Comparison of ENCODE assay signal across 1 cellular context in genomic region chr13:71797487-71797886, GRCh38.
A peak's percentile ranks its signal among the peaks of the same experiment; 100 is the strongest.
TF ChIP-seq lines count a peak whose summit lies in the region.

No MANE protein-coding gene starts in this region.

TF ChIP-seq in HEK293, 187 proteins besides CTCF, POLR2A, EP300 and RAD21 (continued from another document):
- no peak for TF ChIP-seq ZNF26 (tag by site-specific recombination; IDR thresholded peaks at IDR 0.05)
- 0 out of 2 replicates have a peak, but pooled peaks have one; percentile 41 for TF ChIP-seq TCF7L2 (IDR thresholded peaks at IDR 0.05; ENCODE audit: borderline replicate concordance, low read depth, low read length)
- no peak for TF ChIP-seq ZNF776 (tag by site-specific recombination; IDR thresholded peaks at IDR 0.05; ENCODE audit: borderline replicate concordance)
- 0 out of 2 replicates have a peak, but pooled peaks have one; percentile 19 for TF ChIP-seq ZXDB (tag by site-specific recombination; IDR thresholded peaks at IDR 0.05)
- TF ChIP-seq ZBTB44 (tag by site-specific recombination; IDR thresholded peaks at IDR 0.05), result 0 out of 2 replicates have a peak, but pooled peaks have one; percentile 21
- TF ChIP-seq OSR2 (tag by site-specific recombination; IDR thresholded peaks at IDR 0.05), result peak; percentile 80
- TF ChIP-seq ZNF843 (tag by site-specific recombination; IDR thresholded peaks at IDR 0.05), result peak; percentile 18; the same call in 1 of the 2 replicates
- TF ChIP-seq ZNF501 (tag by site-specific recombination; IDR thresholded peaks at IDR 0.05), result peak; percentile 57; the same call in 1 of the 2 replicates
- no peak for TF ChIP-seq ZNF266 (tag by site-specific recombination; IDR thresholded peaks at IDR 0.05; ENCODE audit: low read depth)
- no peak for TF ChIP-seq OVOL3 (tag by site-specific recombination; IDR thresholded peaks at IDR 0.05)
- TF ChIP-seq ZNF629 (tag by site-specific recombination; IDR thresholded peaks at IDR 0.05), result no peak
- TF ChIP-seq ZNF600 (tag by site-specific recombination; IDR thresholded peaks at IDR 0.05), result 0 out of 2 replicates have a peak, but pooled peaks have one; percentile 38
- peak; percentile 15; the same call in 1 of the 2 replicates for TF ChIP-seq WT1 (tag by site-specific recombination; IDR thresholded peaks at IDR 0.05)
- TF ChIP-seq ZNF514 (tag by site-specific recombination; IDR thresholded peaks at IDR 0.05), result no peak
- peak; percentile 63 for TF ChIP-seq PRDM10 (tag by site-specific recombination; IDR thresholded peaks at IDR 0.05)
- no peak for TF ChIP-seq ZNF155 (tag by site-specific recombination; IDR thresholded peaks at IDR 0.05)
- peak; percentile 95 for TF ChIP-seq FEZF1 (tag by site-specific recombination; IDR thresholded peaks at IDR 0.05)
- TF ChIP-seq ZNF510 (tag by site-specific recombination; IDR thresholded peaks at IDR 0.05; ENCODE audit: insufficient replicate concordance), result no peak
